Comparison of ENCODE assay signal across 1 cellular context in genomic region chr6:41448256-41448655, GRCh38.
TF ChIP-seq lines count a peak whose summit lies in the region.

No MANE protein-coding gene starts in this region.

TF ChIP-seq in K562, 482 proteins besides CTCF, POLR2A, EP300 and RAD21 (continued from another document):
- TF ChIP-seq ZNF280A (IDR thresholded peaks at IDR 0.05; ENCODE audit: low read depth, partially characterized antibody): no peak
